In genomic region chr17:81715107-81715871, GRCh38 we compare ENCODE assay signal across 21 cellular contexts. TPM values are rescaled to one million over a fixed set of nuclear protein-coding genes. Genes with fewer than 3 reads are reported as not detected.
DNase-seq lines count a peak whose midpoint lies in the region; ATAC-seq and TF ChIP-seq lines count a peak whose summit lies in the region.
"Had no signal": no experiment of that assay in that cellular context is flagged by ENCODE, and none has a peak within 500 bp of the region (broad histone marks: within the 10 kb centered on the region; RNA-seq: fewer than 3 reads in every experiment).

No MANE protein-coding gene starts in this region.

- no peak overlapping the region for H3K27ac ChIP-seq in DND-41 (ENCODE audit: low read length)
- H3K27ac ChIP-seq in RWPE2 (ENCODE audit: poor library complexity, severe bottlenecking), result no peak overlapping the region
- no peak overlapping the region for H3K27ac ChIP-seq in brain microvascular endothelial cell
- H3K27ac ChIP-seq: GM23248, SK-N-MC had no signal

- TF ChIP-seq CTCF in DND-41 (IDR thresholded peaks at IDR 0.05; ENCODE audit: borderline replicate concordance, extremely low read depth, low read length, poor library complexity, severe bottlenecking) (no peak), RWPE2 (IDR thresholded peaks at IDR 0.05; ENCODE audit: poor library complexity, severe bottlenecking) (no peak), glutamatergic neuron (IDR thresholded peaks at IDR 0.05; ENCODE audit: partially characterized antibody, unreplicated experiment) (no peak), osteocyte (IDR thresholded peaks at IDR 0.05) (no peak), brain microvascular endothelial cell (IDR thresholded peaks at IDR 0.05; ENCODE audit: low read depth, low read length, missing control alignments) (no peak)

- H3K36me3 ChIP-seq in DND-41 (ENCODE audit: insufficient read depth, low read length) (peaks cover 37% of the 10 kb centered on the region), RWPE2 (ENCODE audit: low read depth) (peaks cover 29% of the 10 kb centered on the region), brain microvascular endothelial cell (replicated peaks) (no peaks in the 10 kb centered on the region)

- DNase-seq in DND-41, result no peak
- peak; percentile 68 for DNase-seq in RWPE2 (ENCODE audit: low spot score)
- DNase-seq in glutamatergic neuron, result no peak
- DNase-seq in osteocyte (ENCODE audit: extremely low spot score, unreplicated experiment), result peak; percentile 84
- DNase-seq in brain microvascular endothelial cell, result no peak
- DNase-seq in stimulated activated CD8-positive, alpha-beta memory T cell treated with anti-CD3 and anti-CD28 coated beads, Interleukin-4, amount 100 ng/mL, for 48 hours, result no peak
- no peak for DNase-seq in activated CD4-positive, alpha-beta T cell treated with anti-CD3 and anti-CD28 coated beads for 36 hours
- no peak for DNase-seq in activated CD4-positive, alpha-beta T cell treated with anti-CD3 and anti-CD28 coated beads, Interleukin-2, amount 10 ng/mL, durations not matched to agents 7 days and 5 days
- DNase-seq: CD4-positive, CD25-positive, alpha-beta regulatory T cell; GM23248; H9; Karpas-422; NCI-H1092 treated with DMSO at 0.1 percent for 48 hours; NCI-H1436; NCI-H187 treated with DMSO at 0.1 percent for 48 hours; NCI-H2171 treated with DMSO at 0.1 percent for 48 hours; NCI-H524 treated with DMSO at 0.1 percent for 48 hours; NCI-H82; SIG-M5 had no signal

- H3K9ac ChIP-seq in DND-41 (ENCODE audit: low read depth, low read length), result no peak overlapping the region
- H3K9ac ChIP-seq: GM23248 had no signal

- intact Hi-C loops in activated CD4-positive, alpha-beta T cell treated with anti-CD3 and anti-CD28 coated beads for 36 hours (cut with DNase I, micrococcal nuclease), result no loop called here

- H3K9me3 ChIP-seq in DND-41 (ENCODE audit: insufficient read depth, low read length, severe bottlenecking) (no peaks in the 10 kb centered on the region), RWPE2 (ENCODE audit: severe bottlenecking) (no peaks in the 10 kb centered on the region)

- peaks cover 31% of the 10 kb centered on the region for H3K79me2 ChIP-seq in DND-41 (ENCODE audit: insufficient read depth, low read length)

- peak overlapping the region; percentile 99 for H3K4me2 ChIP-seq in DND-41 (ENCODE audit: insufficient read depth, low read length)

- H3K27me3 ChIP-seq in DND-41 (ENCODE audit: insufficient read depth, low read length, poor library complexity) (no peaks in the 10 kb centered on the region), RWPE2 (ENCODE audit: insufficient read depth, poor library complexity, severe bottlenecking) (no peaks in the 10 kb centered on the region), brain microvascular endothelial cell (replicated peaks) (no peaks in the 10 kb centered on the region)

- peaks cover 26% of the 10 kb centered on the region for H4K20me1 ChIP-seq in DND-41 (ENCODE audit: insufficient read depth, low read length)

- no peak overlapping the region for H2AFZ ChIP-seq in DND-41 (ENCODE audit: low read depth, low read length)
- H2AFZ ChIP-seq: GM23248 had no signal

- H3K36me3 Mint-ChIP-seq in glutamatergic neuron (ENCODE audit: unreplicated experiment) (no peaks in the 10 kb centered on the region), osteocyte (ENCODE audit: unreplicated experiment) (no peaks in the 10 kb centered on the region)
- no peaks in the 10 kb centered on the region for H3K36me3 Mint-ChIP-seq in activated CD4-positive, alpha-beta T cell treated with anti-CD3 and anti-CD28 coated beads for 36 hours (ENCODE audit: low read depth)
- peaks cover 1% of the 10 kb centered on the region for H3K36me3 Mint-ChIP-seq in activated CD4-positive, alpha-beta T cell treated with anti-CD3 and anti-CD28 coated beads, Interleukin-2, amount 10 ng/mL, durations not matched to agents 7 days and 5 days (ENCODE audit: low read depth)
- H3K36me3 Mint-ChIP-seq: CD4-positive, CD25-positive, alpha-beta regulatory T cell had no signal

- POLR2A ChIA-PET in activated CD4-positive, alpha-beta T cell treated with anti-CD3 and anti-CD28 coated beads for 36 hours (lab: Charles Lee), result no interaction called here
- POLR2A ChIA-PET in activated CD4-positive, alpha-beta T cell treated with anti-CD3 and anti-CD28 coated beads, Interleukin-2, amount 10 ng/mL, durations not matched to agents 7 days and 5 days (lab: Charles Lee), result no interaction called here

- H3K9me3 Mint-ChIP-seq in glutamatergic neuron (ENCODE audit: unreplicated experiment) (peaks cover 4% of the 10 kb centered on the region), osteocyte (ENCODE audit: unreplicated experiment) (no peaks in the 10 kb centered on the region)
- H3K9me3 Mint-ChIP-seq in activated CD4-positive, alpha-beta T cell treated with anti-CD3 and anti-CD28 coated beads for 36 hours (ENCODE audit: low read depth), result no peaks in the 10 kb centered on the region
- no peaks in the 10 kb centered on the region for H3K9me3 Mint-ChIP-seq in activated CD4-positive, alpha-beta T cell treated with anti-CD3 and anti-CD28 coated beads, Interleukin-2, amount 10 ng/mL, durations not matched to agents 7 days and 5 days
- H3K9me3 Mint-ChIP-seq: CD4-positive, CD25-positive, alpha-beta regulatory T cell; H9 had no signal

- no peak overlapping the region for H3K4me3 Mint-ChIP-seq in glutamatergic neuron (ENCODE audit: unreplicated experiment)
- no peak overlapping the region for H3K4me3 Mint-ChIP-seq in osteocyte (ENCODE audit: unreplicated experiment)
- no peak overlapping the region for H3K4me3 Mint-ChIP-seq in activated CD4-positive, alpha-beta T cell treated with anti-CD3 and anti-CD28 coated beads for 36 hours
- no peak overlapping the region for H3K4me3 Mint-ChIP-seq in activated CD4-positive, alpha-beta T cell treated with anti-CD3 and anti-CD28 coated beads, Interleukin-2, amount 10 ng/mL, durations not matched to agents 7 days and 5 days

- H3K27ac Mint-ChIP-seq in glutamatergic neuron (ENCODE audit: unreplicated experiment) (peak overlapping the region; percentile 52), osteocyte (ENCODE audit: unreplicated experiment) (no peak overlapping the region)
- H3K27ac Mint-ChIP-seq in activated CD4-positive, alpha-beta T cell treated with anti-CD3 and anti-CD28 coated beads for 36 hours, result no peak overlapping the region
- H3K27ac Mint-ChIP-seq in activated CD4-positive, alpha-beta T cell treated with anti-CD3 and anti-CD28 coated beads, Interleukin-2, amount 10 ng/mL, durations not matched to agents 7 days and 5 days, result no peak overlapping the region
- H3K27ac Mint-ChIP-seq: CD4-positive, CD25-positive, alpha-beta regulatory T cell; H9 had no signal

- H3K4me1 ChIP-seq in DND-41 (ENCODE audit: insufficient read depth, low read length) (peaks cover 44% of the 10 kb centered on the region), RWPE2 (ENCODE audit: insufficient read depth, poor library complexity, severe bottlenecking) (peaks cover 13% of the 10 kb centered on the region)

- ATAC-seq in DND-41 (ENCODE audit: insufficient read depth, low read depth) (no peak), RWPE2 (ENCODE audit: low read depth) (no peak)
- no peak for ATAC-seq in activated CD4-positive, alpha-beta T cell treated with anti-CD3 and anti-CD28 coated beads for 36 hours
- ATAC-seq: Panc1 had no signal

- in situ Hi-C loops in brain microvascular endothelial cell (cut with HindIII; ENCODE audit: low pct_ligation_motif_present, low sequenced_read_pairs), result no loop called here

- peaks cover 10% of the 10 kb centered on the region for H3K27me3 Mint-ChIP-seq in glutamatergic neuron (ENCODE audit: unreplicated experiment)
- H3K27me3 Mint-ChIP-seq in osteocyte (ENCODE audit: unreplicated experiment), result no peaks in the 10 kb centered on the region
- no peaks in the 10 kb centered on the region for H3K27me3 Mint-ChIP-seq in activated CD4-positive, alpha-beta T cell treated with anti-CD3 and anti-CD28 coated beads for 36 hours
- no peaks in the 10 kb centered on the region for H3K27me3 Mint-ChIP-seq in activated CD4-positive, alpha-beta T cell treated with anti-CD3 and anti-CD28 coated beads, Interleukin-2, amount 10 ng/mL, durations not matched to agents 7 days and 5 days
- H3K27me3 Mint-ChIP-seq: CD4-positive, CD25-positive, alpha-beta regulatory T cell had no signal

- H3K4me3 ChIP-seq in DND-41 (ENCODE audit: low read depth in 1 of 2, low read length in 2 of 2), result no peak overlapping the region
- no peak overlapping the region for H3K4me3 ChIP-seq in RWPE2 (ENCODE audit: severe bottlenecking)
- no peak overlapping the region for H3K4me3 ChIP-seq in brain microvascular endothelial cell (ENCODE audit: low read depth, low read length)
- H3K4me3 ChIP-seq: GM23248, SK-N-MC had no signal

- H3K4me1 Mint-ChIP-seq in glutamatergic neuron (ENCODE audit: low read depth, unreplicated experiment) (peaks cover 7% of the 10 kb centered on the region), osteocyte (ENCODE audit: unreplicated experiment) (peaks cover 26% of the 10 kb centered on the region)
- H3K4me1 Mint-ChIP-seq in activated CD4-positive, alpha-beta T cell treated with anti-CD3 and anti-CD28 coated beads for 36 hours, result peaks cover 18% of the 10 kb centered on the region
- H3K4me1 Mint-ChIP-seq in activated CD4-positive, alpha-beta T cell treated with anti-CD3 and anti-CD28 coated beads, Interleukin-2, amount 10 ng/mL, durations not matched to agents 7 days and 5 days, result peaks cover 20% of the 10 kb centered on the region

- CTCF ChIA-PET in activated CD4-positive, alpha-beta T cell treated with anti-CD3 and anti-CD28 coated beads for 36 hours (lab: Charles Lee), result interaction anchor here (1.2 kb wide), 1 partner anchor 11 kb away, joined by 6 read pairs; no protein-coding TSS in a partner anchor
- CTCF ChIA-PET in activated CD4-positive, alpha-beta T cell treated with anti-CD3 and anti-CD28 coated beads, Interleukin-2, amount 10 ng/mL, durations not matched to agents 7 days and 5 days (lab: Charles Lee), result no interaction called here

RNA-seq across cellular contexts. Expression of gene SLC25A10, which starts 3.2 kb away (rescaled TPM):
- total RNA-seq in glutamatergic neuron (ENCODE audit: unreplicated experiment) (60.8 TPM), osteocyte (8.0 and 9.5 TPM in 2 replicates)
- 10 to 100 TPM; 28.6 to 31.8 TPM for total RNA-seq in activated CD4-positive, alpha-beta T cell treated with anti-CD3 and anti-CD28 coated beads for 36 hours
- 10 to 100 TPM; 29.2 to 32.4 TPM for total RNA-seq in activated CD4-positive, alpha-beta T cell treated with anti-CD3 and anti-CD28 coated beads, Interleukin-2, amount 10 ng/mL, durations not matched to agents 7 days and 5 days

RNA-seq across cellular contexts. Expression of gene MRPL12, which starts 12.1 kb away (rescaled TPM):
- total RNA-seq in glutamatergic neuron (ENCODE audit: unreplicated experiment), result 57.7 TPM
- total RNA-seq in osteocyte, result 47.9 and 51.1 TPM in 2 replicates
- total RNA-seq in activated CD4-positive, alpha-beta T cell treated with anti-CD3 and anti-CD28 coated beads for 36 hours, result 100 to 1,000 TPM in 1 of 2 experiments, 10 to 100 TPM in 1; 94.0 to 116 TPM
- 10 to 100 TPM; 52.7 to 62.3 TPM for total RNA-seq in activated CD4-positive, alpha-beta T cell treated with anti-CD3 and anti-CD28 coated beads, Interleukin-2, amount 10 ng/mL, durations not matched to agents 7 days and 5 days

RNA-seq across cellular contexts. Expression of gene HGS, which starts 31.5 kb away (rescaled TPM):
- 167 TPM for total RNA-seq in glutamatergic neuron (ENCODE audit: unreplicated experiment)
- total RNA-seq in osteocyte, result 111 and 117 TPM in 2 replicates
- 100 to 1,000 TPM; 100 to 102 TPM for total RNA-seq in activated CD4-positive, alpha-beta T cell treated with anti-CD3 and anti-CD28 coated beads for 36 hours
- total RNA-seq in activated CD4-positive, alpha-beta T cell treated with anti-CD3 and anti-CD28 coated beads, Interleukin-2, amount 10 ng/mL, durations not matched to agents 7 days and 5 days, result 100 to 1,000 TPM; 121 to 128 TPM

RNA-seq across cellular contexts. Expression of gene ARL16, which starts 31.7 kb away (rescaled TPM):
- total RNA-seq in glutamatergic neuron (ENCODE audit: unreplicated experiment), result 55.2 TPM
- total RNA-seq in osteocyte, result 41.7 and 46.3 TPM in 2 replicates
- total RNA-seq in activated CD4-positive, alpha-beta T cell treated with anti-CD3 and anti-CD28 coated beads for 36 hours, result 10 to 100 TPM; 39.0 to 39.1 TPM
- 10 to 100 TPM; 35.4 to 42.1 TPM for total RNA-seq in activated CD4-positive, alpha-beta T cell treated with anti-CD3 and anti-CD28 coated beads, Interleukin-2, amount 10 ng/mL, durations not matched to agents 7 days and 5 days

RNA-seq across cellular contexts. Expression of gene CCDC137, which starts 48.8 kb away (rescaled TPM):
- total RNA-seq in glutamatergic neuron (ENCODE audit: unreplicated experiment) (33.8 TPM), osteocyte (13.6 and 14.9 TPM in 2 replicates)
- total RNA-seq in activated CD4-positive, alpha-beta T cell treated with anti-CD3 and anti-CD28 coated beads for 36 hours, result 10 to 100 TPM; 30.0 to 36.6 TPM
- total RNA-seq in activated CD4-positive, alpha-beta T cell treated with anti-CD3 and anti-CD28 coated beads, Interleukin-2, amount 10 ng/mL, durations not matched to agents 7 days and 5 days, result 10 to 100 TPM; 30.2 to 33.8 TPM

Comparison
In these comparisons a context has a peak if more than half of its experiments do, and no peak if none do; other contexts are left out.
1. DNase-seq: peak in RWPE2 (single experiment) and osteocyte (single experiment); none in DND-41 (single experiment), glutamatergic neuron (single experiment), brain microvascular endothelial cell (single experiment), stimulated activated CD8-positive, alpha-beta memory T cell treated with anti-CD3 and anti-CD28 coated beads, Interleukin-4, amount 100 ng/mL, for 48 hours (single experiment), activated CD4-positive, alpha-beta T cell treated with anti-CD3 and anti-CD28 coated beads for 36 hours (single experiment) and activated CD4-positive, alpha-beta T cell treated with anti-CD3 and anti-CD28 coated beads, Interleukin-2, amount 10 ng/mL, durations not matched to agents 7 days and 5 days (single experiment).